21 cellular contexts compared by ENCODE assay signal in genomic region chr2:160347269-160347863, GRCh38.
DNase-seq lines count a peak whose midpoint lies in the region; ATAC-seq, FAIRE-seq and TF ChIP-seq lines count a peak whose summit lies in the region.
"Had no signal": no experiment of that assay in that cellular context is flagged by ENCODE, and none has a peak within 500 bp of the region (broad histone marks: within the 10 kb centered on the region; RNA-seq: fewer than 3 reads in every experiment).

No MANE protein-coding gene starts in this region.

- no peaks in the 10 kb centered on the region for H3K27me3 Mint-ChIP-seq in CD4-positive, alpha-beta T cell
- no peaks in the 10 kb centered on the region for H3K27me3 Mint-ChIP-seq in central memory CD8-positive, alpha-beta T cell

- H3K14ac ChIP-seq in mesenchymal stem cell (ENCODE audit: low read length in 2 of 2): no peak overlapping the region

- no peaks in the 10 kb centered on the region for H3K9me3 ChIP-seq in CD4-positive, alpha-beta T cell (ENCODE audit: control insufficient read depth, low read length)
- H3K9me3 ChIP-seq in mesenchymal stem cell (ENCODE audit: control insufficient read depth, low read length): no peaks in the 10 kb centered on the region
- H3K9me3 ChIP-seq: Caco-2, HAP-1, spleen, upper lobe of right lung had no signal

- no peak overlapping the region for H2BK12ac ChIP-seq in mesenchymal stem cell (ENCODE audit: low read length in 2 of 2)

- no peak overlapping the region for H3K4ac ChIP-seq in mesenchymal stem cell (ENCODE audit: low read depth in 1 of 2, low read length in 2 of 2)

- ATAC-seq in CD4-positive, alpha-beta T cell (ENCODE audit: poor library complexity): no peak
- no peak for ATAC-seq in central memory CD8-positive, alpha-beta T cell (replicated peaks; ENCODE audit: extremely low read depth, poor library complexity, severe bottlenecking)
- ATAC-seq in GM18867 (IDR thresholded peaks at IDR 0.05; ENCODE audit: unreplicated experiment): no peak
- ATAC-seq: left lobe of liver, upper lobe of right lung had no signal

- FAIRE-seq in D721Med (lab: Jason Lieb, UNC): no peak

- 80% methylated on average over 1 of the region's 1 CpG for WGBS in mesenchymal stem cell

- no peak overlapping the region for H3K4me3 Mint-ChIP-seq in CD4-positive, alpha-beta T cell
- H3K4me3 Mint-ChIP-seq in central memory CD8-positive, alpha-beta T cell: no peak overlapping the region
- H3K4me3 Mint-ChIP-seq: T-helper 2 cell treated with Interferon-gamma antibody and Interleukin-4, amounts not matched to agents 5 μg/mL and 100 μg/mL, for 36 hours had no signal

- H3K27ac ChIP-seq in CD4-positive, alpha-beta T cell (ENCODE audit: low read depth, low read length): no peak overlapping the region
- H3K27ac ChIP-seq in mesenchymal stem cell (ENCODE audit: low read length, poor library complexity, severe bottlenecking): peak overlapping the region; percentile 38
- H3K27ac ChIP-seq: upper lobe of right lung had no signal

- POLR2A ChIA-PET in CD4-positive, alpha-beta T cell (lab: Charles Lee): interaction anchor here (1.2 kb wide), 1 partner anchor 14 kb away, joined by 3 read pairs; no protein-coding TSS in a partner anchor

- CTCF ChIA-PET in CD4-positive, alpha-beta T cell (lab: Charles Lee): no interaction called here

- H3K9me3 Mint-ChIP-seq in CD4-positive, alpha-beta T cell: no peaks in the 10 kb centered on the region
- H3K9me3 Mint-ChIP-seq in central memory CD8-positive, alpha-beta T cell: no peaks in the 10 kb centered on the region
- H3K9me3 Mint-ChIP-seq: T-helper 2 cell treated with Interferon-gamma antibody and Interleukin-4, amounts not matched to agents 5 μg/mL and 100 μg/mL, for 36 hours had no signal

- H2AK5ac ChIP-seq in mesenchymal stem cell (ENCODE audit: low read length, severe bottlenecking): no peak overlapping the region

- H2BK120ac ChIP-seq in mesenchymal stem cell (ENCODE audit: low read depth, low read length): no peak overlapping the region

- peak overlapping the region; percentile 23 for H3K9ac ChIP-seq in mesenchymal stem cell (ENCODE audit: low read length)

- H3K23ac ChIP-seq in mesenchymal stem cell (ENCODE audit: low read length in 2 of 2): no peak overlapping the region

- no peak overlapping the region for H4K8ac ChIP-seq in mesenchymal stem cell (ENCODE audit: low read length)

- no peak overlapping the region for H2BK5ac ChIP-seq in mesenchymal stem cell (ENCODE audit: low read depth, low read length, poor library complexity, severe bottlenecking)

- peaks cover 32% of the 10 kb centered on the region for H3K36me3 Mint-ChIP-seq in CD4-positive, alpha-beta T cell (ENCODE audit: low read depth)
- peaks cover 8% of the 10 kb centered on the region for H3K36me3 Mint-ChIP-seq in central memory CD8-positive, alpha-beta T cell (ENCODE audit: insufficient read depth)

- no peak overlapping the region for H3K4me3 ChIP-seq in mesenchymal stem cell (ENCODE audit: insufficient read depth in 1 of 2, low read depth in 1 of 2, low read length in 2 of 2)
- H3K4me3 ChIP-seq: HAP-1, spleen, upper lobe of right lung had no signal

- no peak for TF ChIP-seq CTCF in CD4-positive, alpha-beta T cell (IDR thresholded peaks at IDR 0.05)
- no peak for TF ChIP-seq CTCF in D721Med (IDR thresholded peaks at IDR 0.05; ENCODE audit: insufficient read depth, missing control alignments)

- peaks cover 5 to 55% of the 10 kb centered on the region in 2 experiments for H3K36me3 ChIP-seq in mesenchymal stem cell (ENCODE audit: control insufficient read depth in 1 of 2, insufficient read depth in 2 of 2, low read depth in 1 of 2, low read length in 2 of 2)
- H3K36me3 ChIP-seq: HAP-1 had no signal

- peaks cover 86% of the 10 kb centered on the region for H3K4me1 Mint-ChIP-seq in CD4-positive, alpha-beta T cell (ENCODE audit: low read depth)
- peaks cover 72% of the 10 kb centered on the region for H3K4me1 Mint-ChIP-seq in central memory CD8-positive, alpha-beta T cell

- H4K91ac ChIP-seq in mesenchymal stem cell (ENCODE audit: low read length): no peak overlapping the region

- H3K27ac Mint-ChIP-seq in CD4-positive, alpha-beta T cell: peak overlapping the region; percentile 49
- H3K27ac Mint-ChIP-seq in central memory CD8-positive, alpha-beta T cell (ENCODE audit: low read depth): peak overlapping the region; percentile 55
- H3K27ac Mint-ChIP-seq: T-helper 2 cell treated with Interferon-gamma antibody and Interleukin-4, amounts not matched to agents 5 μg/mL and 100 μg/mL, for 36 hours had no signal

- no peak overlapping the region for H3K4me2 ChIP-seq in mesenchymal stem cell (ENCODE audit: low read length, poor library complexity, severe bottlenecking)

- no peak overlapping the region for H2AFZ ChIP-seq in mesenchymal stem cell (ENCODE audit: low read depth, low read length)

- H3K4me1 ChIP-seq in mesenchymal stem cell (ENCODE audit: control insufficient read depth, insufficient read depth, low read depth, low read length): peaks cover 12% of the 10 kb centered on the region

- no peak overlapping the region for H2BK15ac ChIP-seq in mesenchymal stem cell (ENCODE audit: low read depth, poor library complexity, severe bottlenecking)

- H3K18ac ChIP-seq in mesenchymal stem cell (ENCODE audit: low read depth in 1 of 2, low read length in 2 of 2): no peak overlapping the region

- no peaks in the 10 kb centered on the region for H3K27me3 ChIP-seq in CD4-positive, alpha-beta T cell (ENCODE audit: control insufficient read depth, insufficient read depth, low read length)
- H3K27me3 ChIP-seq in mesenchymal stem cell (ENCODE audit: control insufficient read depth in 1 of 2, insufficient read depth in 1 of 2, low read length in 2 of 2): no peaks in the 10 kb centered on the region
- H3K27me3 ChIP-seq: spleen, upper lobe of right lung had no signal

- no peak for DNase-seq in CD4-positive, alpha-beta T cell
- DNase-seq in HCEC 1CT (peak; percentile 22), mesenchymal stem cell (no peak), D721Med (ENCODE audit: insufficient read length, low spot score) (no peak), COLO829 (ENCODE audit: low spot score) (no peak), AG20443 (ENCODE audit: low spot score) (no peak)
- DNase-seq in central memory CD8-positive, alpha-beta T cell (ENCODE audit: low spot score in 2 of 2): no peak
- DNase-seq: activated CD4-positive, alpha-beta T cell treated with anti-CD3 and anti-CD28 coated beads, Interleukin-2, amount 50 U/mL, for 48 hours; activated T-cell treated with anti-CD3 and anti-CD28 coated beads, Interleukin-2, amount 50 U/mL, for 1 hour; AML-193; Caco-2; Karpas-422; NCI-H1048; NCI-H2029; spleen; stimulated activated CD4-positive, alpha-beta T cell treated with anti-CD3 and anti-CD28 coated beads, Interleukin-4, amount 100 ng/mL, for 24 hours; upper lobe of right lung had no signal

- intact Hi-C loops in CD4-positive, alpha-beta T cell (cut with DNase I, micrococcal nuclease): loop anchor here in 1 of 2 experiments (2.0 kb wide), 1 partner anchor 15 kb away; no protein-coding TSS in a partner anchor

- peaks cover 6% of the 10 kb centered on the region for H3K79me1 ChIP-seq in mesenchymal stem cell (replicated peaks; ENCODE audit: low read length, poor library complexity, severe bottlenecking)
